ENCODE assay signal across 22 cellular contexts in the genomic region with DNA sequence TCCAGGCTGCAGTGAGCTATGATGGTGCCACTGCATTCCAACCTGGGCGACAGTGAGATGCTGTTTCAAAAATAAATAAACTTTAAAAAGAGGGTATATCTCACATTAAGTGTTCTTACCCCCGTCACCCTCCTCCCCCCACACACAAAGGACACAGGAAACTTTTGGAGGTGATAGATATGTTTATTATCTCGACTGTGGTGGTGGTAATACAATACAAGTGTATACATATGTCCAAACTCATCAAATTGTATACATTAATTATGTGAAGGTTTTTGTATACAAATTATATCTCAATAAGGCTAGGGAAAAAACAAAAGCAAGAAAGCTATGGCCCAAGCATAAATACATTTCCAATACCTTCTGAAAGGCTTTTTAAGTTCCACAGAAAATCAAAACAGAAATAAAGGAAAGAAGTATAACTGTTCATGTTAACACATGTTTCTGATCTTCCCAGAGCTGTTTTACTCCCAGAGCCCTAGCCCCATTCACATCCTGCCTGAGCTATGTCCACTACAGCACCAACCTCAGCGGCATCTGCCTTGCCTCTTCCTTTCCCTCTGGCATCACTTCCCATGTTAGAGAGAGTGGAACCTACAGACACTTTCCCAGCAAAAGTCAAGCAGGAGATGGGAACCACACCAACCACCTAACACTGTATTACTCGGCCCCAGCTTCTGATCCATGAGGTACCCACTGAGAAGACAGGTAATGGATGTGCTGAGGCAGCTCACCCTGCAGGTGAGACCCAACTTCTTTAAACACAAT. TPM values are rescaled to one million over a fixed set of nuclear protein-coding genes. Genes with fewer than 3 reads are reported as not detected.
DNase-seq lines count a peak whose midpoint lies in the region; ATAC-seq, FAIRE-seq and TF ChIP-seq lines count a peak whose summit lies in the region.
"Had no signal": no experiment of that assay in that cellular context is flagged by ENCODE, and none has a peak within 500 bp of the region (broad histone marks: within the 10 kb centered on the region; RNA-seq: fewer than 3 reads in every experiment).

No MANE protein-coding gene starts in this region.

- no peak for FAIRE-seq in astrocyte (lab: Jason Lieb, UNC)
- FAIRE-seq: islet of Langerhans, TTC549 had no signal

- no peak overlapping the region for H2AFZ ChIP-seq in astrocyte (ENCODE audit: low read depth, low read length)

- H3K4me2 ChIP-seq in astrocyte (ENCODE audit: low read length), result peak overlapping the region; percentile 25

- no peaks in the 10 kb centered on the region for H3K27me3 ChIP-seq in right cardiac atrium (ENCODE audit: control insufficient read depth, insufficient read depth)
- H3K27me3 ChIP-seq in astrocyte (ENCODE audit: insufficient read depth, low read length), result no peaks in the 10 kb centered on the region
- H3K27me3 ChIP-seq in layer of hippocampus (ENCODE audit: control insufficient read depth, insufficient read depth, low read length), result no peaks in the 10 kb centered on the region
- H3K27me3 ChIP-seq in foreskin keratinocyte, result no peaks in the 10 kb centered on the region
- H3K27me3 ChIP-seq: spleen, vagina had no signal

- H3K79me2 ChIP-seq in astrocyte (ENCODE audit: insufficient read depth, low read length), result peaks cover 2% of the 10 kb centered on the region

- H3K36me3 ChIP-seq in astrocyte (ENCODE audit: insufficient read depth, low read length), result no peaks in the 10 kb centered on the region
- H3K36me3 ChIP-seq: prostate gland, spleen, vagina had no signal

- peaks cover 39% of the 10 kb centered on the region for H3K4me1 Mint-ChIP-seq in astrocyte (ENCODE audit: low read depth, unreplicated experiment)

- H3K4me3 ChIP-seq in right cardiac atrium (ENCODE audit: low read length), result no peak overlapping the region
- no peak overlapping the region for H3K4me3 ChIP-seq in astrocyte (ENCODE audit: insufficient read depth, low read depth, low read length)
- H3K4me3 ChIP-seq: prostate gland, spleen, vagina had no signal

- H3K36me3 Mint-ChIP-seq in astrocyte (ENCODE audit: low read depth, unreplicated experiment), result no peaks in the 10 kb centered on the region

- no peaks in the 10 kb centered on the region for H3K9me3 Mint-ChIP-seq in astrocyte (ENCODE audit: unreplicated experiment)
- H3K9me3 Mint-ChIP-seq: endodermal cell had no signal

- ATAC-seq in right cardiac atrium (no peak), left cardiac atrium (no peak), foreskin keratinocyte (no peak), GM21515 (IDR thresholded peaks at IDR 0.05; ENCODE audit: unreplicated experiment) (no peak)

- no peak overlapping the region for H3K9ac ChIP-seq in astrocyte (ENCODE audit: low read length)

- H3K4me3 Mint-ChIP-seq in astrocyte (ENCODE audit: unreplicated experiment), result no peak overlapping the region
- H3K4me3 Mint-ChIP-seq: CD4-positive, CD25-positive, alpha-beta regulatory T cell; endodermal cell; nephron had no signal

- no peak for DNase-seq in right cardiac atrium
- no peak for DNase-seq in left cardiac atrium
- no peak for DNase-seq in astrocyte (ENCODE audit: low read depth)
- no peak for DNase-seq in inferior parietal cortex (ENCODE audit: extremely low spot score)
- DNase-seq in foreskin keratinocyte, result no peak
- DNase-seq in COR-L47 (lab: John Stamatoyannopoulos, UW), result no peak
- DNase-seq: activated CD4-positive, alpha-beta T cell treated with anti-CD3 and anti-CD28 coated beads for 48 hours; activated gamma-delta T cell; CD4-positive, CD25-positive, alpha-beta regulatory T cell; cerebellar nuclear complex; endodermal cell; KG1; NCI-H2029; NCI-H446 treated with DMSO at 0.1 percent for 48 hours; spleen had no signal

- H3K27ac Mint-ChIP-seq in astrocyte (ENCODE audit: unreplicated experiment), result peak overlapping the region; percentile 10
- H3K27ac Mint-ChIP-seq: endodermal cell, nephron had no signal

- TF ChIP-seq CTCF in astrocyte (IDR thresholded peaks at IDR 0.05; ENCODE audit: insufficient read depth, low read depth, low read length), result no peak
- TF ChIP-seq CTCF in foreskin keratinocyte (conservative IDR thresholded peaks at IDR 0.05), result no peak

- H4K20me1 ChIP-seq in astrocyte (ENCODE audit: insufficient read depth, low read length), result peaks cover 21% of the 10 kb centered on the region

- H3K9me3 ChIP-seq in right cardiac atrium (ENCODE audit: control insufficient read depth, low read length) (no peaks in the 10 kb centered on the region), astrocyte (ENCODE audit: insufficient read depth, low read depth, low read length) (no peaks in the 10 kb centered on the region)
- H3K9me3 ChIP-seq: prostate gland, spleen, vagina had no signal

- no peaks in the 10 kb centered on the region for H3K27me3 Mint-ChIP-seq in astrocyte (ENCODE audit: low read depth, unreplicated experiment)
- H3K27me3 Mint-ChIP-seq: CD4-positive, CD25-positive, alpha-beta regulatory T cell had no signal

- H3K4me1 ChIP-seq in right cardiac atrium (ENCODE audit: control insufficient read depth, insufficient read depth, low read length) (peaks cover 6% of the 10 kb centered on the region), astrocyte (ENCODE audit: insufficient read depth, low read length) (peaks cover 7% of the 10 kb centered on the region), foreskin keratinocyte (no peaks in the 10 kb centered on the region)

- WGBS in right cardiac atrium, result 80% methylated on average over 5 of the region's 5 CpGs

- H3K27ac ChIP-seq in right cardiac atrium (ENCODE audit: low read length) (peak overlapping the region; percentile 63), astrocyte (ENCODE audit: low read depth, low read length) (no peak overlapping the region), layer of hippocampus (ENCODE audit: low read depth, low read length) (peak overlapping the region; percentile 59), foreskin keratinocyte (no peak overlapping the region)
- H3K27ac ChIP-seq: prostate gland, spleen, vagina had no signal

- intact Hi-C loops in right cardiac atrium (cut with DNase I) (no loop called here), left cardiac atrium (cut with DNase I) (loop anchor here in 1 of 2 donors (5.0 kb wide), 1 partner anchor 47 kb away; a partner anchor contains a TSS)

RNA-seq across cellular contexts. Expression of a gene that starts 48.1 kb away (rescaled TPM):
- total RNA-seq in right cardiac atrium (10 to 100 TPM; 24.5 to 26.0 (median 24.9) TPM), left cardiac atrium (10 to 100 TPM; 22.4 to 24.4 TPM), astrocyte (22.3 and 25.6 TPM in 2 replicates), foreskin keratinocyte (25.3 and 27.3 TPM in 2 replicates)
- polyA plus RNA-seq in right cardiac atrium (12.0 TPM), foreskin keratinocyte (6.7 and 8.3 TPM in 2 replicates)

Comparison
In these comparisons a context has a peak if more than half of its experiments do, and no peak if none do; other contexts are left out.
1. H3K27ac ChIP-seq: peak in right cardiac atrium (single experiment) and layer of hippocampus (single experiment); none in astrocyte (single experiment) and foreskin keratinocyte (single experiment).